In the genomic region with DNA sequence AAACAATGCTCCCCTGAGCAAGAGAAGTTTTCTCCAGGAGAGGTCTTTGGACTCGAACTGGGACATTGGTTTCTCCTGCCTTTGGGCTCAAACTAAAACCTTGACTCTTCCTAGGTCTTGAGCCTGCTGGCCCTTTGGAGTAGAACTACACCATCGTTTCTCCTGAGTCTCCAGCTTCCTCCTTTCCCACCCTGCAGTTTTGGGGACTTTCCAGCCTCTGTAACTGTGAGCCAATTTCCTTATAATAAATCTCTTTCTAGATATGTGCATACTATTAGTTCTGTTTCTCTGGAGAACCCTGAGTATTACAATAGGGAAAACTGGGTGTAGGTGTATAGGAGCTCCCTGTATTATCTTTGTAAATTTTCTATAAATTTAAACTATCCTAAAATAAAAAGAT, we compare ENCODE assay signal across 6 cellular contexts.
"Had no signal": no experiment of that assay in that cellular context is flagged by ENCODE, and none has a peak within 500 bp of the region (broad histone marks: within the 10 kb centered on the region; RNA-seq: fewer than 3 reads in every experiment).

No MANE protein-coding gene starts in this region.

- DNase-seq: GM23248, GOT3, H7, KBM-7 had no signal

- H3K4me3 Mint-ChIP-seq: IgD-negative memory B cell had no signal

- H3K27ac Mint-ChIP-seq: IgD-negative memory B cell had no signal

- H3K4me1 Mint-ChIP-seq: IgD-negative memory B cell had no signal

- ATAC-seq: HepG2 had no signal
